1 cellular context compared by ENCODE assay signal in the genomic region with DNA sequence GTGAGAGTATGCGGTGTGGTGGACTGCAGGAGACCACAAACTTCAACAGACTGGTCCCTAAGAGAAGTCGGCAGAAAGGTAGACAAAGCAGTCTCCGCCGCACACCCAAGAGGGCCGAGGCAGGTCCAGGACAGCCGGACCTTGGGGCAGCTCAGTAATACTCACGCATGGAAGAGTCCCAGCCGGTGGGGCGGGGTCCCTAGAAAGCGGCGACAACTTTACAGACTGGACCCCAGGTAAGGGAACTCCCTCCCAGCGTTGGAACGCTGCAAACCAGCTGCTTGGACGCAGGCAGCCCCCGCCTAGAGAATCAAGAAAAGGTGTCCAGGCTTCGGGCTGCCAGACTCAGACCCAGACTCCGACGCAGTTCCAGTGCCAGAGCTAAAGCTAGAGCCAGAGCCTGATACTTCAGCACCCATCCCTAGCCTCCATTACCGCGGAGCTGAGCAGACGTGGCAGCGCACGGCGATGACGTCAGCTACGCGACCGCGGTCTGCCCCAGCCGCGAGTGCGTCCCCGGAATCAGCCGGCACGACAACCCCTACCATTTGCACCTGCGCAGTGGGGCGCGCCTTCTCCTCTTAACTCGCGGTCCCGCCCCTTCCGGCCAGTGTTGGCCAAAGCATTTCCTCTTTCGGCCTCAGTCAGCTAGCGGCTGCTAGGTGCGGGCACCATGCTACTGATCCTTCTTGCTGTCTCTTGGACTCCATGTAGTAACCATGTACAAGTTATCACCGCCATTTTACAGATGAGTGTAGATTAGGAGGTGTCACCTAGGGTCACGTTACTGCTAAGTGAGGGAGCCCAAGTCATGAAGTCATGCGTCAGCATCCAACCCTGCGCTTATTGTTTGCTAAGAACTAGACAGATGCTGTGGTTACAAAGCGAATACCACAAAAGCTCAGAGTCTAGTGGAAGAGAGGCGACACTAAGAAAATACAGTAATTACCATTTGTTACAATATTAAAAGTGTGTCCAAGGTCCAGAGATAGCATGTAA.
TF ChIP-seq lines count a peak whose summit lies in the region.

A gene with protein sequence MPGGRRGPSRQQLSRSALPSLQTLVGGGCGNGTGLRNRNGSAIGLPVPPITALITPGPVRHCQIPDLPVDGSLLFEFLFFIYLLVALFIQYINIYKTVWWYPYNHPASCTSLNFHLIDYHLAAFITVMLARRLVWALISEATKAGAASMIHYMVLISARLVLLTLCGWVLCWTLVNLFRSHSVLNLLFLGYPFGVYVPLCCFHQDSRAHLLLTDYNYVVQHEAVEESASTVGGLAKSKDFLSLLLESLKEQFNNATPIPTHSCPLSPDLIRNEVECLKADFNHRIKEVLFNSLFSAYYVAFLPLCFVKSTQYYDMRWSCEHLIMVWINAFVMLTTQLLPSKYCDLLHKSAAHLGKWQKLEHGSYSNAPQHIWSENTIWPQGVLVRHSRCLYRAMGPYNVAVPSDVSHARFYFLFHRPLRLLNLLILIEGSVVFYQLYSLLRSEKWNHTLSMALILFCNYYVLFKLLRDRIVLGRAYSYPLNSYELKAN (minus strand): TSS at position 445 of the 999 bp plus-strand sequence. CDS start 1,541 bp downstream, outside the sequence.

TF ChIP-seq in GM23338, 12 proteins besides CTCF, POLR2A, EP300 and RAD21:
- TF ChIP-seq EZH2 (IDR thresholded peaks at IDR 0.05; ENCODE audit: low read depth, unreplicated experiment) = no peak
- TF ChIP-seq, protein P1, sequence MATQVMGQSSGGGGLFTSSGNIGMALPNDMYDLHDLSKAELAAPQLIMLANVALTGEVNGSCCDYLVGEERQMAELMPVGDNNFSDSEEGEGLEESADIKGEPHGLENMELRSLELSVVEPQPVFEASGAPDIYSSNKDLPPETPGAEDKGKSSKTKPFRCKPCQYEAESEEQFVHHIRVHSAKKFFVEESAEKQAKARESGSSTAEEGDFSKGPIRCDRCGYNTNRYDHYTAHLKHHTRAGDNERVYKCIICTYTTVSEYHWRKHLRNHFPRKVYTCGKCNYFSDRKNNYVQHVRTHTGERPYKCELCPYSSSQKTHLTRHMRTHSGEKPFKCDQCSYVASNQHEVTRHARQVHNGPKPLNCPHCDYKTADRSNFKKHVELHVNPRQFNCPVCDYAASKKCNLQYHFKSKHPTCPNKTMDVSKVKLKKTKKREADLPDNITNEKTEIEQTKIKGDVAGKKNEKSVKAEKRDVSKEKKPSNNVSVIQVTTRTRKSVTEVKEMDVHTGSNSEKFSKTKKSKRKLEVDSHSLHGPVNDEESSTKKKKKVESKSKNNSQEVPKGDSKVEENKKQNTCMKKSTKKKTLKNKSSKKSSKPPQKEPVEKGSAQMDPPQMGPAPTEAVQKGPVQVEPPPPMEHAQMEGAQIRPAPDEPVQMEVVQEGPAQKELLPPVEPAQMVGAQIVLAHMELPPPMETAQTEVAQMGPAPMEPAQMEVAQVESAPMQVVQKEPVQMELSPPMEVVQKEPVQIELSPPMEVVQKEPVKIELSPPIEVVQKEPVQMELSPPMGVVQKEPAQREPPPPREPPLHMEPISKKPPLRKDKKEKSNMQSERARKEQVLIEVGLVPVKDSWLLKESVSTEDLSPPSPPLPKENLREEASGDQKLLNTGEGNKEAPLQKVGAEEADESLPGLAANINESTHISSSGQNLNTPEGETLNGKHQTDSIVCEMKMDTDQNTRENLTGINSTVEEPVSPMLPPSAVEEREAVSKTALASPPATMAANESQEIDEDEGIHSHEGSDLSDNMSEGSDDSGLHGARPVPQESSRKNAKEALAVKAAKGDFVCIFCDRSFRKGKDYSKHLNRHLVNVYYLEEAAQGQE (IDR thresholded peaks at IDR 0.05; ENCODE audit: unreplicated experiment) = no peak
- TF ChIP-seq ZNF114 (CRISPR knock-in tag; IDR thresholded peaks at IDR 0.05) = no peak
- peak; percentile 99 for TF ChIP-seq POLR2AphosphoS5 (IDR thresholded peaks at IDR 0.05; ENCODE audit: low read depth)
- no peak for TF ChIP-seq STAT1 (IDR thresholded peaks at IDR 0.05; ENCODE audit: unreplicated experiment)
- no peak for TF ChIP-seq JUNB (IDR thresholded peaks at IDR 0.05; ENCODE audit: unreplicated experiment)
- TF ChIP-seq CREB1 (CRISPR knock-in tag; IDR thresholded peaks at IDR 0.05; ENCODE audit: low read depth) = peak; percentile 99
- TF ChIP-seq EZH2phosphoT487 (IDR thresholded peaks at IDR 0.05; ENCODE audit: unreplicated experiment) = no peak
- TF ChIP-seq ZNF331 (CRISPR knock-in tag; IDR thresholded peaks at IDR 0.05; ENCODE audit: low read depth) = no peak
- TF ChIP-seq, protein P2, sequence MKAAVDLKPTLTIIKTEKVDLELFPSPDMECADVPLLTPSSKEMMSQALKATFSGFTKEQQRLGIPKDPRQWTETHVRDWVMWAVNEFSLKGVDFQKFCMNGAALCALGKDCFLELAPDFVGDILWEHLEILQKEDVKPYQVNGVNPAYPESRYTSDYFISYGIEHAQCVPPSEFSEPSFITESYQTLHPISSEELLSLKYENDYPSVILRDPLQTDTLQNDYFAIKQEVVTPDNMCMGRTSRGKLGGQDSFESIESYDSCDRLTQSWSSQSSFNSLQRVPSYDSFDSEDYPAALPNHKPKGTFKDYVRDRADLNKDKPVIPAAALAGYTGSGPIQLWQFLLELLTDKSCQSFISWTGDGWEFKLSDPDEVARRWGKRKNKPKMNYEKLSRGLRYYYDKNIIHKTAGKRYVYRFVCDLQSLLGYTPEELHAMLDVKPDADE (IDR thresholded peaks at IDR 0.05) = peak; percentile 64; the same call in 1 of the 2 replicates
- TF ChIP-seq NANOG (IDR thresholded peaks at IDR 0.05; ENCODE audit: borderline replicate concordance) = no peak
- TF ChIP-seq, protein P3, sequence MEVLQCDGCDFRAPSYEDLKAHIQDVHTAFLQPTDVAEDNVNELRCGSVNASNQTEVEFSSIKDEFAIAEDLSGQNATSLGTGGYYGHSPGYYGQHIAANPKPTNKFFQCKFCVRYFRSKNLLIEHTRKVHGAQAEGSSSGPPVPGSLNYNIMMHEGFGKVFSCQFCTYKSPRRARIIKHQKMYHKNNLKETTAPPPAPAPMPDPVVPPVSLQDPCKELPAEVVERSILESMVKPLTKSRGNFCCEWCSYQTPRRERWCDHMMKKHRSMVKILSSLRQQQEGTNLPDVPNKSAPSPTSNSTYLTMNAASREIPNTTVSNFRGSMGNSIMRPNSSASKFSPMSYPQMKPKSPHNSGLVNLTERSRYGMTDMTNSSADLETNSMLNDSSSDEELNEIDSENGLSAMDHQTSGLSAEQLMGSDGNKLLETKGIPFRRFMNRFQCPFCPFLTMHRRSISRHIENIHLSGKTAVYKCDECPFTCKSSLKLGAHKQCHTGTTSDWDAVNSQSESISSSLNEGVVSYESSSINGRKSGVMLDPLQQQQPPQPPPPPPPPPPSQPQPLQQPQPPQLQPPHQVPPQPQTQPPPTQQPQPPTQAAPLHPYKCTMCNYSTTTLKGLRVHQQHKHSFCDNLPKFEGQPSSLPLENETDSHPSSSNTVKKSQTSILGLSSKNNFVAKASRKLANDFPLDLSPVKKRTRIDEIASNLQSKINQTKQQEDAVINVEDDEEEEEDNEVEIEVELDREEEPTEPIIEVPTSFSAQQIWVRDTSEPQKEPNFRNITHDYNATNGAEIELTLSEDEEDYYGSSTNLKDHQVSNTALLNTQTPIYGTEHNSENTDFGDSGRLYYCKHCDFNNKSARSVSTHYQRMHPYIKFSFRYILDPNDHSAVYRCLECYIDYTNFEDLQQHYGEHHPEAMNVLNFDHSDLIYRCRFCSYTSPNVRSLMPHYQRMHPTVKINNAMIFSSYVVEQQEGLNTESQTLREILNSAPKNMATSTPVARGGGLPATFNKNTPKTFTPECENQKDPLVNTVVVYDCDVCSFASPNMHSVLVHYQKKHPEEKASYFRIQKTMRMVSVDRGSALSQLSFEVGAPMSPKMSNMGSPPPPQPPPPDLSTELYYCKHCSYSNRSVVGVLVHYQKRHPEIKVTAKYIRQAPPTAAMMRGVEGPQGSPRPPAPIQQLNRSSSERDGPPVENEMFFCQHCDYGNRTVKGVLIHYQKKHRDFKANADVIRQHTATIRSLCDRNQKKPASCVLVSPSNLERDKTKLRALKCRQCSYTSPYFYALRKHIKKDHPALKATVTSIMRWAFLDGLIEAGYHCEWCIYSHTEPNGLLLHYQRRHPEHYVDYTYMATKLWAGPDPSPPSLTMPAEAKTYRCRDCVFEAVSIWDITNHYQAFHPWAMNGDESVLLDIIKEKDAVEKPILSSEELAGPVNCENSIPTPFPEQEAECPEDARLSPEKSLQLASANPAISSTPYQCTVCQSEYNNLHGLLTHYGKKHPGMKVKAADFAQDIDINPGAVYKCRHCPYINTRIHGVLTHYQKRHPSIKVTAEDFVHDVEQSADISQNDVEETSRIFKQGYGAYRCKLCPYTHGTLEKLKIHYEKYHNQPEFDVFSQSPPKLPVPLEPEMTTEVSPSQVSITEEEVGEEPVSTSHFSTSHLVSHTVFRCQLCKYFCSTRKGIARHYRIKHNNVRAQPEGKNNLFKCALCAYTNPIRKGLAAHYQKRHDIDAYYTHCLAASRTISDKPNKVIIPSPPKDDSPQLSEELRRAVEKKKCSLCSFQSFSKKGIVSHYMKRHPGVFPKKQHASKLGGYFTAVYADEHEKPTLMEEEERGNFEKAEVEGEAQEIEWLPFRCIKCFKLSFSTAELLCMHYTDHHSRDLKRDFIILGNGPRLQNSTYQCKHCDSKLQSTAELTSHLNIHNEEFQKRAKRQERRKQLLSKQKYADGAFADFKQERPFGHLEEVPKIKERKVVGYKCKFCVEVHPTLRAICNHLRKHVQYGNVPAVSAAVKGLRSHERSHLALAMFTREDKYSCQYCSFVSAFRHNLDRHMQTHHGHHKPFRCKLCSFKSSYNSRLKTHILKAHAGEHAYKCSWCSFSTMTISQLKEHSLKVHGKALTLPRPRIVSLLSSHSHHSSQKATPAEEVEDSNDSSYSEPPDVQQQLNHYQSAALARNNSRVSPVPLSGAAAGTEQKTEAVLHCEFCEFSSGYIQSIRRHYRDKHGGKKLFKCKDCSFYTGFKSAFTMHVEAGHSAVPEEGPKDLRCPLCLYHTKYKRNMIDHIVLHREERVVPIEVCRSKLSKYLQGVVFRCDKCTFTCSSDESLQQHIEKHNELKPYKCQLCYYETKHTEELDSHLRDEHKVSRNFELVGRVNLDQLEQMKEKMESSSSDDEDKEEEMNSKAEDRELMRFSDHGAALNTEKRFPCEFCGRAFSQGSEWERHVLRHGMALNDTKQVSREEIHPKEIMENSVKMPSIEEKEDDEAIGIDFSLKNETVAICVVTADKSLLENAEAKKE (CRISPR knock-in tag; IDR thresholded peaks at IDR 0.05) = no peak
